ENCODE assay signal across 11 cellular contexts in genomic region chr10:118522791-118523498, GRCh38.
DNase-seq lines count a peak whose midpoint lies in the region; ATAC-seq and TF ChIP-seq lines count a peak whose summit lies in the region.
"Had no signal": no experiment of that assay in that cellular context is flagged by ENCODE, and none has a peak within 500 bp of the region (broad histone marks: within the 10 kb centered on the region; RNA-seq: fewer than 3 reads in every experiment).

No MANE protein-coding gene starts in this region.

- H3K4me3 ChIP-seq in AG10803 (ENCODE audit: low read length) (no peak overlapping the region), RWPE2 (ENCODE audit: severe bottlenecking) (no peak overlapping the region)
- H3K4me3 ChIP-seq in effector memory CD4-positive, alpha-beta T cell (ENCODE audit: insufficient read depth, low read depth, low read length, poor library complexity, severe bottlenecking) = no peak overlapping the region

- H3K4me1 Mint-ChIP-seq in HFFc6 (ENCODE audit: low read depth) = peaks cover 31% of the 10 kb centered on the region
- H3K4me1 Mint-ChIP-seq: CD4-positive, alpha-beta memory T cell had no signal

- H3K27me3 ChIP-seq in RWPE2 (ENCODE audit: insufficient read depth, poor library complexity, severe bottlenecking) = no peaks in the 10 kb centered on the region
- peaks cover 2% of the 10 kb centered on the region for H3K27me3 ChIP-seq in effector memory CD4-positive, alpha-beta T cell (replicated peaks; ENCODE audit: control insufficient read depth, insufficient read depth, low read length, poor library complexity, severe bottlenecking)

- H3K9me3 ChIP-seq in RWPE2 (ENCODE audit: severe bottlenecking) = no peaks in the 10 kb centered on the region
- no peaks in the 10 kb centered on the region for H3K9me3 ChIP-seq in effector memory CD4-positive, alpha-beta T cell (ENCODE audit: control insufficient read depth, low read length)

- intact Hi-C loops in sciatic nerve (cut with DNase I) = no loop called here

- H3K9me3 Mint-ChIP-seq in HFFc6 = peaks cover 7% of the 10 kb centered on the region

- peak; percentile 79 for DNase-seq in AG10803 (ENCODE audit: low read depth)
- DNase-seq in HFFc6 = peak; percentile 79
- DNase-seq in RWPE2 (ENCODE audit: low spot score) = peak; percentile 80
- peak; percentile 23 for DNase-seq in fibroblast of peridontal ligament (ENCODE audit: extremely low read depth)
- DNase-seq in substantia nigra (lab: John Stamatoyannopoulos, UW) = no peak
- DNase-seq in effector memory CD4-positive, alpha-beta T cell = no peak
- DNase-seq in sciatic nerve (ENCODE audit: low spot score) = no peak
- DNase-seq: activated naive CD4-positive, alpha-beta T cell treated with anti-CD3 and anti-CD28 coated beads for 36 hours; CD4-positive, alpha-beta memory T cell; NCI-H1048 had no signal

- H3K27me3 Mint-ChIP-seq in HFFc6 (ENCODE audit: insufficient read depth) = peaks cover 2% of the 10 kb centered on the region

- ATAC-seq in RWPE2 (ENCODE audit: low read depth) (peak; percentile 94), HG02938 (IDR thresholded peaks at IDR 0.05; ENCODE audit: unreplicated experiment) (no peak), sciatic nerve (no peak)

- peak overlapping the region; percentile 6; the same call in 1 of the 2 replicates for H3K4me3 Mint-ChIP-seq in HFFc6
- H3K4me3 Mint-ChIP-seq: activated naive CD4-positive, alpha-beta T cell treated with anti-CD3 and anti-CD28 coated beads for 36 hours; CD4-positive, alpha-beta memory T cell had no signal

- H3K36me3 ChIP-seq in RWPE2 (ENCODE audit: low read depth) = no peaks in the 10 kb centered on the region
- H3K36me3 ChIP-seq in effector memory CD4-positive, alpha-beta T cell (ENCODE audit: control insufficient read depth, insufficient read depth, low read length) = no peaks in the 10 kb centered on the region

- TF ChIP-seq CTCF in AG10803 (conservative IDR thresholded peaks at IDR 0.05; ENCODE audit: low read length) = no peak
- TF ChIP-seq CTCF in HFFc6 (IDR thresholded peaks at IDR 0.05) = no peak
- no peak for TF ChIP-seq CTCF in RWPE2 (IDR thresholded peaks at IDR 0.05; ENCODE audit: poor library complexity, severe bottlenecking)

- H3K27ac ChIP-seq in RWPE2 (ENCODE audit: poor library complexity, severe bottlenecking) (peak overlapping the region; percentile 99), substantia nigra (ENCODE audit: low read depth, low read length, poor library complexity, severe bottlenecking) (no peak overlapping the region)
- no peak overlapping the region for H3K27ac ChIP-seq in effector memory CD4-positive, alpha-beta T cell (ENCODE audit: insufficient read depth, low read length, poor library complexity, severe bottlenecking)

- 0 out of 2 replicates have a peak, but pooled peaks cover 4% of the 10 kb centered on the region for H3K36me3 Mint-ChIP-seq in HFFc6 (ENCODE audit: low read depth)
- H3K36me3 Mint-ChIP-seq: CD4-positive, alpha-beta memory T cell had no signal

- peak overlapping the region; percentile 60 for H3K27ac Mint-ChIP-seq in HFFc6
- H3K27ac Mint-ChIP-seq: activated naive CD4-positive, alpha-beta T cell treated with anti-CD3 and anti-CD28 coated beads for 36 hours; CD4-positive, alpha-beta memory T cell had no signal

- H3K4me1 ChIP-seq in RWPE2 (ENCODE audit: insufficient read depth, poor library complexity, severe bottlenecking) = peaks cover 19% of the 10 kb centered on the region
- no peaks in the 10 kb centered on the region for H3K4me1 ChIP-seq in effector memory CD4-positive, alpha-beta T cell (ENCODE audit: control insufficient read depth, insufficient read depth, low read length, poor library complexity, severe bottlenecking)

Comparison
In these comparisons a context has a peak if more than half of its experiments do, and no peak if none do; other contexts are left out.
1. DNase-seq: peak in AG10803 (single experiment), HFFc6 (single experiment), RWPE2 (single experiment) and fibroblast of peridontal ligament (single experiment); none in substantia nigra (0 of 49), effector memory CD4-positive, alpha-beta T cell (0 of 3) and sciatic nerve (single experiment).